17 cellular contexts compared by ENCODE assay signal in the genomic region with DNA sequence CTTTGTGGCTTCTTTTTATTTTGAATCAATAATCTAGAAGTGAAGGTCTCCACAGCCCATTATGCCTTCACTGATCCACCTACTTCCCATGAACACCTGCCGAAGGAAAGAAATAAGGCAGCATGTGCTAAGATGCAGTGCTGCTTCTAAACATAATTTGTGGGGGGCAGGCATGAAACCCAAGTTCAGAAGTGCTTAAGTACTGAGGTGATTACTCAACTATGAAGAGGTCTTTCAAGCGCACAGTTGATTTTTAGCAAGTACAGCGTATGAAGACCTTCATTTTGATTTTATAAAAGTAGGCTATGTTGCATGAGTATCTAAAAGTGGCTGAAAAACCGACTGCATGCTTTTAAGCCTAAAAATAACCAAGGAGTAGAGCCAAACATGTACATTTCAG. TPM values are rescaled to one million over a fixed set of nuclear protein-coding genes. Genes with fewer than 3 reads are reported as not detected.
A peak's percentile ranks its signal among the peaks of the same experiment; 100 is the strongest.
DNase-seq lines count a peak whose midpoint lies in the region; ATAC-seq and TF ChIP-seq lines count a peak whose summit lies in the region.
"Had no signal": no experiment of that assay in that cellular context is flagged by ENCODE, and none has a peak within 500 bp of the region (broad histone marks: within the 10 kb centered on the region; RNA-seq: fewer than 3 reads in every experiment).

No MANE protein-coding gene starts in this region.

- H3K4me1 ChIP-seq in PC-3 (ENCODE audit: insufficient read depth, low read length), result peaks cover 11% of the 10 kb centered on the region
- H3K4me1 ChIP-seq: upper lobe of right lung had no signal

- no peak overlapping the region for H3K4me2 ChIP-seq in PC-3 (ENCODE audit: low read length)

- intact Hi-C loops in PC-3 (cut with micrococcal nuclease), result no loop called here

- H3K27me3 Mint-ChIP-seq in activated naive CD8-positive, alpha-beta T cell treated with anti-CD3 and anti-CD28 coated beads, Interleukin-2, amount 50 U/mL, for 24 hours, result no peaks in the 10 kb centered on the region
- H3K27me3 Mint-ChIP-seq in activated naive CD8-positive, alpha-beta T cell treated with anti-CD3 and anti-CD28 coated beads for 36 hours, result no peaks in the 10 kb centered on the region

- no peak for DNase-seq in activated naive CD8-positive, alpha-beta T cell treated with anti-CD3 and anti-CD28 coated beads, Interleukin-2, amount 50 U/mL, for 24 hours
- DNase-seq in activated naive CD8-positive, alpha-beta T cell treated with anti-CD3 and anti-CD28 coated beads for 36 hours, result no peak
- DNase-seq in EL (no peak), islet precursor cell (no peak), HuH-7.5 (ENCODE audit: low spot score) (no peak), PC-3 (no peak)
- DNase-seq: ACHN; activated CD8-positive, alpha-beta memory T cell treated with anti-CD3 and anti-CD28 coated beads, Interleukin-2, amount 50 U/mL, for 4 hours; Calu3; heart left ventricle; left cardiac atrium; NCI-H1930; stimulated activated CD4-positive, alpha-beta T cell treated with anti-CD3 and anti-CD28 coated beads, Interleukin-2, amount 100 ng/mL, for 24 hours; upper lobe of right lung had no signal

- H2AFZ ChIP-seq in PC-3 (ENCODE audit: low read length), result no peak overlapping the region

- CTCF ChIA-PET in PC-3 (lab: Charles Lee), result no interaction called here

- no peaks in the 10 kb centered on the region for H3K9me2 ChIP-seq in PC-3 (replicated peaks; ENCODE audit: low read length)

- no peaks in the 10 kb centered on the region for H3K9me3 ChIP-seq in PC-3 (ENCODE audit: low read length)
- H3K9me3 ChIP-seq: heart left ventricle, upper lobe of right lung had no signal

- H3K79me2 ChIP-seq in PC-3 (ENCODE audit: low read length), result no peaks in the 10 kb centered on the region

- ATAC-seq in activated naive CD8-positive, alpha-beta T cell treated with anti-CD3 and anti-CD28 coated beads, Interleukin-2, amount 50 U/mL, for 24 hours, result no peak
- ATAC-seq in GM21786 (IDR thresholded peaks at IDR 0.05; ENCODE audit: unreplicated experiment) (peak; percentile 25), HG03159 (IDR thresholded peaks at IDR 0.05; ENCODE audit: unreplicated experiment) (peak; percentile 31), PC-3 (no peak)
- ATAC-seq: heart left ventricle, left cardiac atrium, upper lobe of right lung had no signal

- peaks cover 6% of the 10 kb centered on the region; the same call in 1 of the 2 replicates for H3K36me3 ChIP-seq in PC-3 (ENCODE audit: low read depth, low read length)
- H3K36me3 ChIP-seq: upper lobe of right lung had no signal

- POLR2A ChIA-PET in PC-3 (lab: Charles Lee; ENCODE audit: unreplicated experiment), result no interaction called here

- no peaks in the 10 kb centered on the region for H3K27me3 ChIP-seq in PC-3 (ENCODE audit: low read length)
- H3K27me3 ChIP-seq: heart left ventricle, upper lobe of right lung had no signal

- no peaks in the 10 kb centered on the region for H3K9me3 Mint-ChIP-seq in activated naive CD8-positive, alpha-beta T cell treated with anti-CD3 and anti-CD28 coated beads, Interleukin-2, amount 50 U/mL, for 24 hours
- H3K9me3 Mint-ChIP-seq in activated naive CD8-positive, alpha-beta T cell treated with anti-CD3 and anti-CD28 coated beads for 36 hours, result no peaks in the 10 kb centered on the region

- no peak for TF ChIP-seq CTCF in PC-3 (conservative IDR thresholded peaks at IDR 0.05; ENCODE audit: low read depth, low read length)

- H3K36me3 Mint-ChIP-seq in activated naive CD8-positive, alpha-beta T cell treated with anti-CD3 and anti-CD28 coated beads, Interleukin-2, amount 50 U/mL, for 24 hours (ENCODE audit: low read depth), result peaks cover 25% of the 10 kb centered on the region
- peaks cover 30% of the 10 kb centered on the region for H3K36me3 Mint-ChIP-seq in activated naive CD8-positive, alpha-beta T cell treated with anti-CD3 and anti-CD28 coated beads for 36 hours

- no peak overlapping the region for H3K27ac ChIP-seq in PC-3 (ENCODE audit: low read length)
- H3K27ac ChIP-seq: heart left ventricle, SK-N-MC, upper lobe of right lung had no signal

- no peaks in the 10 kb centered on the region for H4K20me1 ChIP-seq in PC-3 (ENCODE audit: low read length)

- no peak overlapping the region for H3K9ac ChIP-seq in PC-3 (ENCODE audit: low read length)

- H3K4me1 Mint-ChIP-seq in activated naive CD8-positive, alpha-beta T cell treated with anti-CD3 and anti-CD28 coated beads, Interleukin-2, amount 50 U/mL, for 24 hours, result peaks cover 8% of the 10 kb centered on the region
- peaks cover 9% of the 10 kb centered on the region for H3K4me1 Mint-ChIP-seq in activated naive CD8-positive, alpha-beta T cell treated with anti-CD3 and anti-CD28 coated beads for 36 hours

- H3F3A ChIP-seq in PC-3 (ENCODE audit: low read length, unreplicated experiment), result no peaks in the 10 kb centered on the region

- H3K27ac Mint-ChIP-seq in activated naive CD8-positive, alpha-beta T cell treated with anti-CD3 and anti-CD28 coated beads, Interleukin-2, amount 50 U/mL, for 24 hours, result peak overlapping the region; percentile 50
- no peak overlapping the region for H3K27ac Mint-ChIP-seq in activated naive CD8-positive, alpha-beta T cell treated with anti-CD3 and anti-CD28 coated beads for 36 hours

- no TSS peak for BruUV-seq in PC-3 (replicated peaks; lab: Mats Ljungman, UMichigan)

- H3K4me3 Mint-ChIP-seq in activated naive CD8-positive, alpha-beta T cell treated with anti-CD3 and anti-CD28 coated beads, Interleukin-2, amount 50 U/mL, for 24 hours, result no peak overlapping the region
- H3K4me3 Mint-ChIP-seq in activated naive CD8-positive, alpha-beta T cell treated with anti-CD3 and anti-CD28 coated beads for 36 hours, result no peak overlapping the region

- no peak overlapping the region for H3K4me3 ChIP-seq in PC-3 (ENCODE audit: low read length)
- H3K4me3 ChIP-seq: heart left ventricle, SK-N-MC, upper lobe of right lung had no signal

RNA-seq across cellular contexts. Expression of a gene that starts 29.5 kb away (rescaled TPM):
- total RNA-seq in activated naive CD8-positive, alpha-beta T cell treated with anti-CD3 and anti-CD28 coated beads for 36 hours, result 10 to 100 TPM; 12.9 to 13.4 TPM
- total RNA-seq in PC-3 (2014; rRNA removed), result 11.9 and 16.4 TPM in 2 replicates

Comparison
In these comparisons a context has a peak if more than half of its experiments do, and no peak if none do; other contexts are left out.
1. ATAC-seq: peak in GM21786 (single experiment) and HG03159 (single experiment); none in activated naive CD8-positive, alpha-beta T cell treated with anti-CD3 and anti-CD28 coated beads, Interleukin-2, amount 50 U/mL, for 24 hours (single experiment) and PC-3 (single experiment).